Comparison of ENCODE assay signal across 9 cellular contexts in the genomic region with DNA sequence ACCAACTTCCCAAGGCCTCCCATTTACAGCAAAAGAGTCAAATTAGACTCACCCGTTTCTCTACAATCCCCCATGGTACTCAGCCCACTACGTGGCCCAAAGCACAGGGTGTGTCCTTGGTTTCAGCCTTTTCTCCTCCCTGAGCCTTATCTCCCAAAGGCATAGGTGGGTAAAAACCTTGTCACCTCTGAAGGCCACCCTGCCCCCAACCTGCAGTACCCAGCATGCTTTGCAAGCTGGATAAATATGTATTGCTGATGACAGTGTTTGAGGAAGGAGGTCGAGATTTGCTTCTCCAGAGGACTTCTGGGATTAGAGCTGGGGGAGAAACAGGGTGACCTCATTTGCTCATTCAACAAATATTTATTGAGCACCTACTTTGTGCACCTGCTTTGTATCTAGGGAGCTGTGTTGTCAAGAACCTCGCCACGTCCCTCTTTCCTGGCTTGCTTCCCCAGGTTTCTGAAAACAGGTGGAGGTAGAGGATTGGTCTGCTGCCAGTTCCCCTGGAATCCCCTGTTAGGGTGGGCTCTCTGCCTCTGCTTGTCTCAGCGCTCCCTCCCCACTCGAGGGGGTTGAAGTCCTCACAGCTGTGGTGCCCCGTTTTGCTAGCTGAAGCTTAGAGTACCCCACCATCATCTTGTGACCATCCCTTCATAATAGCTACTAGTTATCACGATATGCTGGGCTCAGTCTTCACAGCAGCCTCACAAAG. TPM values are rescaled to one million over a fixed set of nuclear protein-coding genes. Genes with fewer than 3 reads are reported as not detected.
DNase-seq lines count a peak whose midpoint lies in the region; ATAC-seq, FAIRE-seq and TF ChIP-seq lines count a peak whose summit lies in the region.
"Had no signal": no experiment of that assay in that cellular context is flagged by ENCODE, and none has a peak within 500 bp of the region (broad histone marks: within the 10 kb centered on the region; RNA-seq: fewer than 3 reads in every experiment).

No MANE protein-coding gene starts in this region.

- no peak overlapping the region for H3K9ac ChIP-seq in endodermal cell (ENCODE audit: extremely low read depth, low read length, poor library complexity, severe bottlenecking)

- H3K4me1 ChIP-seq in endodermal cell (ENCODE audit: control insufficient read depth, insufficient read depth, low read length), result peaks cover 11% of the 10 kb centered on the region

- no peak overlapping the region for H3K27ac ChIP-seq in endodermal cell (ENCODE audit: low read depth, low read length)

- peak overlapping the region; percentile 93 for H3K4me3 ChIP-seq in endodermal cell (ENCODE audit: low read length)
- H3K4me3 ChIP-seq: lung had no signal

- H3K27ac Mint-ChIP-seq in endodermal cell (peak overlapping the region; percentile 58), progenitor cell of endocrine pancreas (peak overlapping the region; percentile 95)

- ATAC-seq in HG03095 (IDR thresholded peaks at IDR 0.05; ENCODE audit: unreplicated experiment), result no peak

- H3K9me3 Mint-ChIP-seq in endodermal cell (no peaks in the 10 kb centered on the region), progenitor cell of endocrine pancreas (ENCODE audit: low read depth) (no peaks in the 10 kb centered on the region)

- 89 to 94% methylated on average over 6 to 9 of the region's 9 CpGs for WGBS in endodermal cell (ENCODE audit: insufficient coverage in 1 of 2, insufficient read length in 1 of 2), 2 experiments

- H3K27me3 Mint-ChIP-seq in endodermal cell (ENCODE audit: insufficient read depth) (no peaks in the 10 kb centered on the region), progenitor cell of endocrine pancreas (no peaks in the 10 kb centered on the region)

- peaks cover 30% of the 10 kb centered on the region for H3K4me1 Mint-ChIP-seq in endodermal cell
- H3K4me1 Mint-ChIP-seq in progenitor cell of endocrine pancreas (ENCODE audit: low read depth), result peaks cover 29% of the 10 kb centered on the region

- TF ChIP-seq CTCF in endodermal cell (conservative IDR thresholded peaks at IDR 0.05), result no peak
- no peak for TF ChIP-seq CTCF in progenitor cell of endocrine pancreas (IDR thresholded peaks at IDR 0.05; ENCODE audit: unreplicated experiment)

- H3K36me3 ChIP-seq in endodermal cell (ENCODE audit: control insufficient read depth, insufficient read depth, low read length), result peaks cover 48% of the 10 kb centered on the region

- no peak for FAIRE-seq in GM19239 (lab: Jason Lieb, UNC)

- H3K4me3 Mint-ChIP-seq in endodermal cell (peak overlapping the region; percentile 100), progenitor cell of endocrine pancreas (ENCODE audit: low read depth) (peak overlapping the region; percentile 99)

- peaks cover 6% of the 10 kb centered on the region for H3K36me3 Mint-ChIP-seq in endodermal cell (ENCODE audit: low read depth)
- H3K36me3 Mint-ChIP-seq in progenitor cell of endocrine pancreas (ENCODE audit: insufficient read depth), result no peaks in the 10 kb centered on the region

- DNase-seq in DMS53 (lab: John Stamatoyannopoulos, UW), result peak; percentile 83
- DNase-seq in OCI-M1 (lab: John Stamatoyannopoulos, UW), result peak; percentile 24
- DNase-seq in endodermal cell, result peak; percentile 57
- DNase-seq in progenitor cell of endocrine pancreas (ENCODE audit: low spot score, unreplicated experiment), result no peak
- DNase-seq in CD1c-positive myeloid dendritic cell (ENCODE audit: extremely low spot score), result no peak
- no peak for DNase-seq in stimulated activated CD4-positive, alpha-beta T cell treated with anti-CD3 and anti-CD28 coated beads, Interleukin-4, amount 100 ng/mL, for 4 hours
- DNase-seq in GM19239 (ENCODE audit: insufficient read length, low spot score), result no peak

- no peaks in the 10 kb centered on the region for H3K27me3 ChIP-seq in endodermal cell (ENCODE audit: control insufficient read depth, insufficient read depth, low read length, poor library complexity, severe bottlenecking)

- no peaks in the 10 kb centered on the region for H3K9me3 ChIP-seq in endodermal cell (ENCODE audit: control insufficient read depth, low read length)

RNA-seq across cellular contexts. Expression of gene LASP1, which starts 3.0 kb away (rescaled TPM):
- total RNA-seq in endodermal cell (100 to 1,000 TPM; 168 to 177 TPM), progenitor cell of endocrine pancreas (134 and 135 TPM in 2 replicates)
- polyA plus RNA-seq in endodermal cell (2013, experiment 1 of 2), result 102 TPM
- 102 TPM for polyA plus RNA-seq in endodermal cell (2013, experiment 2 of 2)

RNA-seq across cellular contexts. Expression of gene RPL23, which starts 19.3 kb away (rescaled TPM):
- total RNA-seq in endodermal cell, result 1,000 to 10,000 TPM; 1,194 to 1,262 TPM
- polyA plus RNA-seq in endodermal cell (2013, experiment 1 of 2), result 2,291 TPM
- 2,039 TPM for polyA plus RNA-seq in endodermal cell (2013, experiment 2 of 2)
- total RNA-seq in progenitor cell of endocrine pancreas, result 1,623 and 1,642 TPM in 2 replicates

RNA-seq across cellular contexts. Expression of gene CWC25, which starts 47.7 kb away (rescaled TPM):
- total RNA-seq in endodermal cell (10 to 100 TPM; 14.6 to 15.0 TPM), progenitor cell of endocrine pancreas (17.1 and 19.9 TPM in 2 replicates)
- polyA plus RNA-seq in endodermal cell (2013, experiment 1 of 2), result 17.2 TPM
- 16.7 TPM for polyA plus RNA-seq in endodermal cell (2013, experiment 2 of 2)

Comparison
In these comparisons a context has a peak if more than half of its experiments do, and no peak if none do; other contexts are left out.
1. DNase-seq: peak in DMS53 (single experiment), OCI-M1 (single experiment) and endodermal cell (single experiment); none in progenitor cell of endocrine pancreas (single experiment), CD1c-positive myeloid dendritic cell (single experiment), stimulated activated CD4-positive, alpha-beta T cell treated with anti-CD3 and anti-CD28 coated beads, Interleukin-4, amount 100 ng/mL, for 4 hours (0 of 2) and GM19239 (single experiment).